ENCODE assay signal across 1 cellular context in the genomic region with DNA sequence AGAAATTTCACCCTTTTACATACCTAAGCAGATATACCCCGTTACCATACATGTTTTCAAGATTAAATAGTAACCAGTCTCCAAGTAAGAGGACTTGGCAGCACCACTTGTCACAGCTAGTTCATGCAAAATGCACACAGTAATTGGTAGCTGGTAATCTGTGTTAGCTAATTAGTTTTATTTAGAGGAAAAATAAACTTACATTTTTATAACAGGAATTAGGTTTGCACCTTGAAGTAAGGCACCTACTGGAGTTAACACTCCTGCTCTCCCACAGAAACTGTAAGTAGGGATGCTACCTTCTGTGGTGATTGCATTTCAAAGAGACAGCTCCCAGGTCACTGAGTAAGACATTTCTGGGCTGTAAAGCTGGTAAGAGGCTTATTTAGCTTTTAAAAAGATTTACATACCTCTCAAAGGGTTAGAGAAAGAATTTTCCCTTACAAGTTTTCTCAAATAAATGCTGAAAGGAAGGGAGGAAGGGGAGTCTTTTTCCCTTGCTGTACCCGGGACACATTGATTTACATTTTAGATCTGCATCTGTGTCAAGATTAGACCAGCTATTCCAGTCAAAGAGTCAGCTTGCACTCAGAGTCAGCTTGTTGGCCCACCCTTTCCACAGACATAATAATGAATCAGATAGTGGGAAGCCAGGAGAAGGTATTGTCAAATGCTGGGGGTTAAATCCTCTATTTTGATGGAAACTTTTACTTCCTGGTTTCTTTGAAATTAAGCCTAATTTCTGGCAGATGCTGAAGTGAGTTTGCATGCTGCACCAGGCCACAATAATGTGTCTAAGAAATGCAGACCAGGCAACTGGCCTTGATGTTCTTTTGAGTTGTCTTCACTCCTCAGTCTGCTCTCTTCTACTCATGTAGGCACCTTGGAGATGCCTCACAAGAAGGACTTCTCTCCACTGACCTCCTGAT.
TF ChIP-seq lines count a peak whose summit lies in the region.

No MANE protein-coding gene starts in this region.

TF ChIP-seq in HepG2, 621 proteins besides CTCF, POLR2A, EP300 and RAD21 (continued from another document):
- TF ChIP-seq BCL3 (CRISPR knock-in tag; IDR thresholded peaks at IDR 0.05) (no peak), ZNF83 (CRISPR knock-in tag; IDR thresholded peaks at IDR 0.05; ENCODE audit: borderline replicate concordance) (no peak), ZNF720 (CRISPR knock-in tag; IDR thresholded peaks at IDR 0.05) (no peak)
- TF ChIP-seq, protein P1, sequence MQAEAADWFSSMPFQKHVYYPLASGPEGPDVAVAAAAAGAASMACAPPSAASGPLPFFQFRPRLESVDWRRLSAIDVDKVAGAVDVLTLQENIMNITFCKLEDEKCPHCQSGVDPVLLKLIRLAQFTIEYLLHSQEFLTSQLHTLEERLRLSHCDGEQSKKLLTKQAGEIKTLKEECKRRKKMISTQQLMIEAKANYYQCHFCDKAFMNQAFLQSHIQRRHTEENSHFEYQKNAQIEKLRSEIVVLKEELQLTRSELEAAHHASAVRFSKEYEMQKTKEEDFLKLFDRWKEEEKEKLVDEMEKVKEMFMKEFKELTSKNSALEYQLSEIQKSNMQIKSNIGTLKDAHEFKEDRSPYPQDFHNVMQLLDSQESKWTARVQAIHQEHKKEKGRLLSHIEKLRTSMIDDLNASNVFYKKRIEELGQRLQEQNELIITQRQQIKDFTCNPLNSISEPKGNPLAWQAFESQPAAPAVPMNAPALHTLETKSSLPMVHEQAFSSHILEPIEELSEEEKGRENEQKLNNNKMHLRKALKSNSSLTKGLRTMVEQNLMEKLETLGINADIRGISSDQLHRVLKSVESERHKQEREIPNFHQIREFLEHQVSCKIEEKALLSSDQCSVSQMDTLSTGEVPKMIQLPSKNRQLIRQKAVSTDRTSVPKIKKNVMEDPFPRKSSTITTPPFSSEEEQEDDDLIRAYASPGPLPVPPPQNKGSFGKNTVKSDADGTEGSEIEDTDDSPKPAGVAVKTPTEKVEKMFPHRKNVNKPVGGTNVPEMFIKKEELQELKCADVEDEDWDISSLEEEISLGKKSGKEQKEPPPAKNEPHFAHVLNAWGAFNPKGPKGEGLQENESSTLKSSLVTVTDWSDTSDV (CRISPR knock-in tag; IDR thresholded peaks at IDR 0.05) = no peak
TF ChIP-seq in HepG2: peak in this region for 0.
